ENCODE assay signal across 1 cellular context in genomic region chr1:17009706-17010105, GRCh38.
A peak's percentile ranks its signal among the peaks of the same experiment; 100 is the strongest.
TF ChIP-seq lines count a peak whose summit lies in the region.

No MANE protein-coding gene starts in this region.

TF ChIP-seq in K562, 482 proteins besides CTCF, POLR2A, EP300 and RAD21:
- TF ChIP-seq SPI1 (IDR thresholded peaks at IDR 0.05; ENCODE audit: borderline replicate concordance, low read depth, low read length) (peak; percentile 78), ZNF740 (CRISPR knock-in tag; IDR thresholded peaks at IDR 0.05) (no peak), ZNF740 (tag; IDR thresholded peaks at IDR 0.05) (0 out of 4 replicates have a peak, but pooled peaks of 1 of the 2 experiments have one; percentile 21), ZHX1 (conservative IDR thresholded peaks at IDR 0.05; ENCODE audit: low read length) (no peak)
